8 cellular contexts compared by ENCODE assay signal in the genomic region with DNA sequence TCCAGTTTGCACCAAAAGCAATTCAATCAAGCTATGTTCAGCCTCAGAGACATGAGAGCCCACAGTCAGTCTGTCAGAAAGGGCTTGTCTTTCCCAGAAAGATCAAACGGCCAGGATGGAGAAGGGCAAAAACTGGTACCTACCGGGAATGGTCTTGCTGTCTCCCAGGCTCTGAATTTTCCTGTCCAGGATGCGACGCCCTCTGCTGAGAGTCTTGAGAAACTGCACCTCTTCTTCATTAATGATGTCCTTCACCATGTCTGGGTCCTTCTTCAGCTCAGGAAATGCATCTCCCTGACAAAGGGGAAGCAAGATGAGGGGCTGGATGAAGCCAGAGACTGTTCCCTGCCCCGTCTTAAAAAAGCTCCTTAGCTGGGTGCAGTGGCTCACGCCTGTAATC. TPM values are rescaled to one million over a fixed set of nuclear protein-coding genes. Genes with fewer than 3 reads are reported as not detected.
DNase-seq lines count a peak whose midpoint lies in the region; ATAC-seq, FAIRE-seq and TF ChIP-seq lines count a peak whose summit lies in the region.

No MANE protein-coding gene starts in this region.

- H3K36me3 ChIP-seq in IMR-90 (ENCODE audit: control insufficient read depth, insufficient read depth, low read length) (peaks cover 79% of the 10 kb centered on the region), WERI-Rb-1 (peaks cover 88% of the 10 kb centered on the region)
- H3K36me3 ChIP-seq in effector memory CD4-positive, alpha-beta T cell (ENCODE audit: control insufficient read depth, insufficient read depth, low read length) = peaks cover 74% of the 10 kb centered on the region

- no peak overlapping the region for H3K18ac ChIP-seq in IMR-90 (ENCODE audit: low read depth, low read length)

- no peak overlapping the region for H3K14ac ChIP-seq in IMR-90 (replicated peaks; ENCODE audit: low read depth, low read length)

- H3K9me3 Mint-ChIP-seq in activated CD8-positive, alpha-beta memory T cell treated with anti-CD3 and anti-CD28 coated beads, Interleukin-2, amount 10 ng/mL, durations not matched to agents 7 days and 5 days (ENCODE audit: low read depth) = no peaks in the 10 kb centered on the region

- H2AFZ ChIP-seq in IMR-90 (replicated peaks; ENCODE audit: low read length, poor library complexity) = no peak overlapping the region

- no peak overlapping the region for H3K9ac ChIP-seq in IMR-90 (ENCODE audit: low read depth, low read length)

- no peak overlapping the region for H2AK9ac ChIP-seq in IMR-90 (replicated peaks; ENCODE audit: low read depth, low read length, poor library complexity)

- CTCF ChIA-PET in activated CD8-positive, alpha-beta memory T cell treated with anti-CD3 and anti-CD28 coated beads, Interleukin-2, amount 10 ng/mL, durations not matched to agents 7 days and 5 days (lab: Charles Lee) = interaction anchor here (0.8 to 3.2 kb wide), 9 partner anchors 9 to 387 kb away, joined by 3 to 26 read pairs (median 4); partner anchors contain the start of genes AARS1 and EXOSC6
- CTCF ChIA-PET in IMR-90 (lab: Yijun Ruan, JAX) = interaction anchor here (0.6 to 1.3 kb wide), 3 partner anchors 10 to 24 kb away, joined by 3 to 4 read pairs (median 4); no protein-coding TSS in a partner anchor

- H3K4me1 Mint-ChIP-seq in activated CD8-positive, alpha-beta memory T cell treated with anti-CD3 and anti-CD28 coated beads, Interleukin-2, amount 10 ng/mL, durations not matched to agents 7 days and 5 days = no peaks in the 10 kb centered on the region

- POLR2A ChIA-PET in IMR-90 (lab: Charles Lee; ENCODE audit: unreplicated experiment) = no interaction called here

- peak; percentile 51 for TF ChIP-seq CTCF in IMR-90 (conservative IDR thresholded peaks at IDR 0.05; ENCODE audit: low read depth, low read length)
- TF ChIP-seq CTCF in WERI-Rb-1 (IDR thresholded peaks at IDR 0.05; ENCODE audit: low read depth, low read length) = peak; percentile 73

- no peak for DNase-seq in activated CD8-positive, alpha-beta memory T cell treated with anti-CD3 and anti-CD28 coated beads, Interleukin-2, amount 10 ng/mL, durations not matched to agents 7 days and 5 days
- no peak for DNase-seq in activated CD8-positive, alpha-beta memory T cell treated with anti-CD3 and anti-CD28 coated beads, Interleukin-2, amount 50 U/mL, for 4 hours
- DNase-seq in IMR-90 = peak; percentile 55
- peak; percentile 50 for DNase-seq in WERI-Rb-1
- DNase-seq in iPS-NIHi11 (ENCODE audit: low spot score) = peak; percentile 75
- DNase-seq in urothelium cell line (ENCODE audit: low spot score) = peak; percentile 56
- no peak for DNase-seq in effector memory CD4-positive, alpha-beta T cell
- DNase-seq in activated gamma-delta T cell treated with Interleukin-2 at 50 U/mL for 16 hours = no peak

- H3K9me3 ChIP-seq in IMR-90 (ENCODE audit: control insufficient read depth, insufficient read depth, low read length) (no peaks in the 10 kb centered on the region), WERI-Rb-1 (ENCODE audit: severe bottlenecking) (no peaks in the 10 kb centered on the region)
- H3K9me3 ChIP-seq in effector memory CD4-positive, alpha-beta T cell (ENCODE audit: control insufficient read depth, low read length) = no peaks in the 10 kb centered on the region

- H2BK15ac ChIP-seq in IMR-90 (ENCODE audit: low read depth, low read length) = no peak overlapping the region

- no peak overlapping the region for H3K56ac ChIP-seq in IMR-90 (ENCODE audit: extremely low read depth, insufficient read depth, low read length)

- H4K91ac ChIP-seq in IMR-90 (ENCODE audit: insufficient read depth, low read depth, low read length) = no peak overlapping the region

- H2BK120ac ChIP-seq in IMR-90 (ENCODE audit: low read depth, low read length) = no peak overlapping the region

- no peaks in the 10 kb centered on the region for H3K4me1 ChIP-seq in IMR-90 (ENCODE audit: control insufficient read depth, insufficient read depth, low read length)
- H3K4me1 ChIP-seq in effector memory CD4-positive, alpha-beta T cell (ENCODE audit: control insufficient read depth, insufficient read depth, low read length, poor library complexity, severe bottlenecking) = no peaks in the 10 kb centered on the region

- no peak overlapping the region for H2AK5ac ChIP-seq in IMR-90 (ENCODE audit: low read depth, low read length)

- no peaks in the 10 kb centered on the region for H3K27me3 Mint-ChIP-seq in activated CD8-positive, alpha-beta memory T cell treated with anti-CD3 and anti-CD28 coated beads, Interleukin-2, amount 10 ng/mL, durations not matched to agents 7 days and 5 days

- H3K9me1 ChIP-seq in IMR-90 (ENCODE audit: insufficient read depth, low read length) = no peaks in the 10 kb centered on the region

- TF ChIP-seq POLR2A in IMR-90 (IDR thresholded peaks at IDR 0.05; ENCODE audit: low read depth, low read length) = no peak

- H4K5ac ChIP-seq in IMR-90 (ENCODE audit: low read depth, low read length) = no peak overlapping the region

- no peak overlapping the region for H3K4ac ChIP-seq in IMR-90 (ENCODE audit: low read depth, low read length)

- H3K36me3 Mint-ChIP-seq in activated CD8-positive, alpha-beta memory T cell treated with anti-CD3 and anti-CD28 coated beads, Interleukin-2, amount 10 ng/mL, durations not matched to agents 7 days and 5 days = peaks cover 64% of the 10 kb centered on the region

- H3K4me2 ChIP-seq in IMR-90 (ENCODE audit: low read depth, low read length) = no peak overlapping the region

- no peak overlapping the region for H3K23ac ChIP-seq in IMR-90 (ENCODE audit: low read depth, low read length)

- H3K79me1 ChIP-seq in IMR-90 (ENCODE audit: low read depth in 1 of 2, low read length in 2 of 2) = peaks cover 0 to 15% of the 10 kb centered on the region in 2 experiments; a peak in 2 of 4 replicates

- peak; percentile 51 for ATAC-seq in activated CD8-positive, alpha-beta memory T cell treated with anti-CD3 and anti-CD28 coated beads, Interleukin-2, amount 10 ng/mL, durations not matched to agents 7 days and 5 days
- ATAC-seq in IMR-90 (ENCODE audit: low read depth) = peak; percentile 88

- H4K8ac ChIP-seq in IMR-90 (ENCODE audit: low read depth in 2 of 2, low read length in 2 of 2) = no peak overlapping the region

- no TSS peak for BruUV-seq in IMR-90 (replicated peaks; lab: Mats Ljungman, UMichigan)

- no peaks in the 10 kb centered on the region for H3K27me3 ChIP-seq in IMR-90 (ENCODE audit: control insufficient read depth, insufficient read depth, low read length)
- H3K27me3 ChIP-seq in WERI-Rb-1 (ENCODE audit: insufficient read depth, low read depth, severe bottlenecking) = no peaks in the 10 kb centered on the region
- no peaks in the 10 kb centered on the region for H3K27me3 ChIP-seq in effector memory CD4-positive, alpha-beta T cell (replicated peaks; ENCODE audit: control insufficient read depth, insufficient read depth, low read length, poor library complexity, severe bottlenecking)

- H3K27ac Mint-ChIP-seq in activated CD8-positive, alpha-beta memory T cell treated with anti-CD3 and anti-CD28 coated beads, Interleukin-2, amount 10 ng/mL, durations not matched to agents 7 days and 5 days = no peak overlapping the region

- in situ Hi-C loops in IMR-90 (cut with MboI; ENCODE audit: low sequenced_read_pairs) = no loop called here

- H4K20me1 ChIP-seq in IMR-90 (ENCODE audit: insufficient read depth, low read length) = peaks cover 25% of the 10 kb centered on the region; the same call in 1 of the 2 replicates

- H2BK20ac ChIP-seq in IMR-90 (ENCODE audit: low read depth, low read length) = no peak overlapping the region

- intact Hi-C loops in IMR-90 (cut with micrococcal nuclease) = no loop called here

- no peak overlapping the region for H3K4me3 Mint-ChIP-seq in activated CD8-positive, alpha-beta memory T cell treated with anti-CD3 and anti-CD28 coated beads, Interleukin-2, amount 10 ng/mL, durations not matched to agents 7 days and 5 days

- peak; percentile 47 for TF ChIP-seq RAD21 in IMR-90 (IDR thresholded peaks at IDR 0.05; ENCODE audit: low read length)

- dilution Hi-C loops in IMR-90 (cut with HindIII; ENCODE audit: low sequenced_read_pairs, unreplicated experiment) = no loop called here

- no peak overlapping the region for H3K4me3 ChIP-seq in IMR-90 (ENCODE audit: insufficient read depth, low read depth, low read length)
- H3K4me3 ChIP-seq in WERI-Rb-1 (ENCODE audit: low read depth, low read length) = no peak overlapping the region
- H3K4me3 ChIP-seq in effector memory CD4-positive, alpha-beta T cell (ENCODE audit: insufficient read depth, low read depth, low read length, poor library complexity, severe bottlenecking) = no peak overlapping the region

- no peak overlapping the region for H2BK5ac ChIP-seq in IMR-90 (ENCODE audit: low read depth, low read length, poor library complexity, severe bottlenecking)

- FAIRE-seq in urothelium cell line (lab: Jason Lieb, UNC) = no peak

- H3K27ac ChIP-seq in IMR-90 (ENCODE audit: insufficient read depth, low read length) (no peak overlapping the region), WERI-Rb-1 (no peak overlapping the region)
- no peak overlapping the region for H3K27ac ChIP-seq in effector memory CD4-positive, alpha-beta T cell (ENCODE audit: insufficient read depth, low read length, poor library complexity, severe bottlenecking)

- WGBS in IMR-90 (ENCODE audit: extremely low coverage in 2 of 2, insufficient read length in 1 of 2), 2 experiments = 71% methylated on average over 4 of the region's 6 CpGs; no CpG with 5 or more reads in 1 of the 2 experiments

TF ChIP-seq in IMR-90, 13 proteins besides CTCF, POLR2A, EP300 and RAD21 (continues in another document):
- no peak for TF ChIP-seq MXI1 (IDR thresholded peaks at IDR 0.05; ENCODE audit: borderline replicate concordance, low read depth, low read length)

RNA-seq across cellular contexts. Expression of gene EXOSC6, which starts 15.8 kb away (rescaled TPM):
- 10 to 100 TPM; 32.2 to 33.5 TPM for total RNA-seq in activated CD8-positive, alpha-beta memory T cell treated with anti-CD3 and anti-CD28 coated beads, Interleukin-2, amount 10 ng/mL, durations not matched to agents 7 days and 5 days
- total RNA-seq in IMR-90 (2012; rRNA removed) = 7.0 and 11.1 TPM in 2 replicates
- polyA plus RNA-seq in IMR-90 (2012; rRNA removed) = 5.8 and 6.3 TPM in 2 replicates
- polyA plus RNA-seq in IMR-90 (2012; cell fraction: cytosol; rRNA removed) = 4.7 and 5.3 TPM in 2 replicates
- 6.1 and 6.9 TPM in 2 replicates for polyA plus RNA-seq in IMR-90 (2012; cell fraction: nucleus; rRNA removed; ENCODE audit: low replicate concordance)

RNA-seq across cellular contexts. Expression of gene AARS1, which starts 21.8 kb away (rescaled TPM):
- total RNA-seq in activated CD8-positive, alpha-beta memory T cell treated with anti-CD3 and anti-CD28 coated beads, Interleukin-2, amount 10 ng/mL, durations not matched to agents 7 days and 5 days = 100 to 1,000 TPM; 117 to 147 TPM
- 125 and 139 TPM in 2 replicates for total RNA-seq in IMR-90 (2012; rRNA removed)
- polyA plus RNA-seq in IMR-90 (2012; rRNA removed) = 90.6 and 104 TPM in 2 replicates
- polyA plus RNA-seq in IMR-90 (2012; cell fraction: cytosol; rRNA removed) = 86.8 and 90.8 TPM in 2 replicates
- 65.2 and 120 TPM in 2 replicates for polyA plus RNA-seq in IMR-90 (2012; cell fraction: nucleus; rRNA removed; ENCODE audit: low replicate concordance)

RNA-seq across cellular contexts. Expression of gene DDX19B, which starts 31.5 kb away (rescaled TPM):
- 10 to 100 TPM; 32.9 to 34.8 TPM for total RNA-seq in activated CD8-positive, alpha-beta memory T cell treated with anti-CD3 and anti-CD28 coated beads, Interleukin-2, amount 10 ng/mL, durations not matched to agents 7 days and 5 days
- 26.1 and 33.3 TPM in 2 replicates for total RNA-seq in IMR-90 (2012; rRNA removed)
- polyA plus RNA-seq in IMR-90 (2012; rRNA removed) = 36.0 and 41.0 TPM in 2 replicates
- polyA plus RNA-seq in IMR-90 (2012; cell fraction: cytosol; rRNA removed) = 17.2 and 33.6 TPM in 2 replicates
- polyA plus RNA-seq in IMR-90 (2012; cell fraction: nucleus; rRNA removed; ENCODE audit: low replicate concordance) = 20.3 and 33.8 TPM in 2 replicates

Comparison
In these comparisons a context has a peak if more than half of its experiments do, and no peak if none do; other contexts are left out.
1. DNase-seq: peak in IMR-90 (single experiment), WERI-Rb-1 (single experiment), iPS-NIHi11 (single experiment) and urothelium cell line (single experiment); none in activated CD8-positive, alpha-beta memory T cell treated with anti-CD3 and anti-CD28 coated beads, Interleukin-2, amount 10 ng/mL, durations not matched to agents 7 days and 5 days (single experiment), activated CD8-positive, alpha-beta memory T cell treated with anti-CD3 and anti-CD28 coated beads, Interleukin-2, amount 50 U/mL, for 4 hours (single experiment), effector memory CD4-positive, alpha-beta T cell (0 of 3) and activated gamma-delta T cell treated with Interleukin-2 at 50 U/mL for 16 hours (single experiment).